In the genomic region with DNA sequence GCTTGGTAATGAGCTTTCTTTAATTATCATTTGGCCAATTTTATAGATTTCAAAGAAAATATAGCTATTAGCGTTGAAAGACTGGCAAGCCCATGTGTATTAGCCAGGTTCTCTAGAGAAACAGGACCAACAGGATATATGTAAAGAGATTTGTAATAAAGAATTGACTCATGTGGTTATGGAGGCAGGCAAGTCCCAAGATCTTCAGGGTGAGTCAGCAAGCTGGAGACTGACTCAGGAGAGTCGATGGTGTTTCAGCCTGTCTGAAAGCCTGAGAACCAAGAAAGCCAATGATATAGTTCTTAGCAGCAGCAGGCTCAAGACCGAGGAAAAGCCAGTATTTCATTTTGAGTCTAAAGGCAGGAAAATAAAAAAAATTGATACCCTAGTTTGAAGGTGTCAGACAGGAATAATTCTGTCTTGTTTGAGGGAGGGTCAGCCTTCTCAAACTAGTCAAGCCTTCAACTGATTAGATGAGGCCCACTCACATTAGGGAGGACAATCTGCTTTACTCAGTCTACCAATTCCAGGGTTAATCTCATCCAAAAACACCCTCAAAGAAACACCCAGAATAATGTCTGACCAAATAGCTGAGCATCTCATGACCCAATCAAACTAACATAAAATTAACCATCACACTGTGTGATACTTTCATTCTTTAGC, we compare ENCODE assay signal across 8 cellular contexts.
DNase-seq lines count a peak whose midpoint lies in the region; ATAC-seq and TF ChIP-seq lines count a peak whose summit lies in the region.

No MANE protein-coding gene starts in this region.

- H3K4me3 ChIP-seq in astrocyte of the spinal cord (ENCODE audit: low read depth, low read length): no peak overlapping the region
- H3K4me3 ChIP-seq in lower leg skin (ENCODE audit: low read depth, poor library complexity, severe bottlenecking): no peak overlapping the region
- no peak overlapping the region for H3K4me3 ChIP-seq in esophagus muscularis mucosa

- DNase-seq in activated CD4-positive, CD25-positive, alpha-beta regulatory T cell (lab: John Stamatoyannopoulos, UW): no peak
- DNase-seq in HS-27A (ENCODE audit: low read depth) (peak; percentile 14), astrocyte of the spinal cord (ENCODE audit: low read depth, low spot score) (peak; percentile 91), lower leg skin (ENCODE audit: low spot score in 2 of 2) (no peak), esophagus muscularis mucosa (ENCODE audit: extremely low spot score) (no peak)
- peak; percentile 62 for DNase-seq in stimulated activated CD4-positive, alpha-beta T cell treated with anti-CD3 and anti-CD28 coated beads, Interleukin-1b, Interleukin-23, amount 100 ng/mL, for 48 hours

- peak; percentile 91 to 96 for ATAC-seq in activated CD4-positive, CD25-positive, alpha-beta regulatory T cell treated with anti-CD3 and anti-CD28 coated beads, Interleukin-2, amount 50 U/mL, for 24 hours
- ATAC-seq in GM18858 (IDR thresholded peaks at IDR 0.05; ENCODE audit: unreplicated experiment): no peak

- TF ChIP-seq CTCF in astrocyte of the spinal cord (IDR thresholded peaks at IDR 0.05; ENCODE audit: low read depth, low read length) (no peak), lower leg skin (IDR thresholded peaks at IDR 0.05) (no peak), esophagus muscularis mucosa (IDR thresholded peaks at IDR 0.05) (no peak)

- H3K9me3 ChIP-seq in esophagus muscularis mucosa: no peaks in the 10 kb centered on the region

- no peaks in the 10 kb centered on the region for H3K27me3 ChIP-seq in esophagus muscularis mucosa

- 47 to 72% methylated on average over 3 of the region's 3 CpGs for WGBS in lower leg skin, 2 donors
- WGBS in esophagus muscularis mucosa: 88% methylated on average over 3 of the region's 3 CpGs

- H3K4me1 ChIP-seq in esophagus muscularis mucosa: no peaks in the 10 kb centered on the region

- in situ Hi-C loops in astrocyte of the spinal cord (cut with HindIII; ENCODE audit: low sequenced_read_pairs): no loop called here

- no peaks in the 10 kb centered on the region for H3K36me3 ChIP-seq in esophagus muscularis mucosa

- intact Hi-C loops in lower leg skin (cut with DNase I; ENCODE audit: low total_unique reads) (no loop called here), esophagus muscularis mucosa (cut with DNase I) (no loop called here)

- no peak overlapping the region for H3K27ac ChIP-seq in esophagus muscularis mucosa (replicated peaks in 1 of 4)

- no peak for TF ChIP-seq EP300 in esophagus muscularis mucosa (IDR thresholded peaks at IDR 0.05)

- TF ChIP-seq POLR2A in lower leg skin (IDR thresholded peaks at IDR 0.05) (no peak), esophagus muscularis mucosa (IDR thresholded peaks at IDR 0.05; ENCODE audit: low read depth) (no peak)

Comparison
In these comparisons a context has a peak if more than half of its experiments do, and no peak if none do; other contexts are left out.
1. DNase-seq: peak in HS-27A (single experiment), astrocyte of the spinal cord (single experiment) and stimulated activated CD4-positive, alpha-beta T cell treated with anti-CD3 and anti-CD28 coated beads, Interleukin-1b, Interleukin-23, amount 100 ng/mL, for 48 hours (single experiment); none in activated CD4-positive, CD25-positive, alpha-beta regulatory T cell (0 of 4), lower leg skin (0 of 2) and esophagus muscularis mucosa (single experiment).